Comparison of ENCODE assay signal across 20 cellular contexts in the genomic region with DNA sequence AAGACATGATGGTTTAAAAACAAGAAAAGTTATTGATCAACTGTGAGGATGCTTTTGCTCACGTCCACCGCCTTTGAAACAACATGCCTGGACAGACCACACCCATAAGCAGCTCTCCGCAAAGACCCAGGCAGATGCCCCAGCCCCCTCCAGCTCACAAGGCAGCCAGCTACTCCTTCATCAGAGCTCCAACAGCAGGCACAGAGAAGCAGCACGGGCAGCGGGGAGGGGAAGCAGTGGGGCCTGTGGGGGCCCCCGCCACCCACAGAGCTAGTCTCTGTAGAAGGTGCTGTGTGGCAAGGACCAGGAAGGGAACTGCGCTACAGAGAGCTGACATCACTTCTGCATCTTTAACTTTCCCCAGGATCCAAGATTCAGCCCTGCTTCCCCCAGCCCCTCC. TPM values are rescaled to one million over a fixed set of nuclear protein-coding genes. Genes with fewer than 3 reads are reported as not detected.
A peak's percentile ranks its signal among the peaks of the same experiment; 100 is the strongest.
DNase-seq lines count a peak whose midpoint lies in the region; ATAC-seq and TF ChIP-seq lines count a peak whose summit lies in the region.
"Had no signal": no experiment of that assay in that cellular context is flagged by ENCODE, and none has a peak within 500 bp of the region (broad histone marks: within the 10 kb centered on the region; RNA-seq: fewer than 3 reads in every experiment).

No MANE protein-coding gene starts in this region.

- H3K4me2 ChIP-seq in GM23338: peak overlapping the region; percentile 20; the same call in 1 of the 2 replicates

- H3K4me1 ChIP-seq in GM23338 (ENCODE audit: insufficient read depth): peaks cover 12% of the 10 kb centered on the region; the same call in 1 of the 2 replicates
- H3K4me1 ChIP-seq in HEK293 (ENCODE audit: control insufficient read depth, insufficient read depth, low read length): no peaks in the 10 kb centered on the region
- H3K4me1 ChIP-seq: Caco-2, HAP-1 had no signal

- H3K27me3 Mint-ChIP-seq in GM23338 (ENCODE audit: insufficient read depth, low read depth, poor library complexity): no peaks in the 10 kb centered on the region

- no peaks in the 10 kb centered on the region for H3K9me3 Mint-ChIP-seq in GM23338
- H3K9me3 Mint-ChIP-seq: CD8-positive, alpha-beta T cell had no signal

- no peak overlapping the region for H3K27ac Mint-ChIP-seq in GM23338
- H3K27ac Mint-ChIP-seq: CD4-positive, CD25-positive, alpha-beta regulatory T cell; CD8-positive, alpha-beta T cell had no signal

- no peaks in the 10 kb centered on the region for H3K36me3 ChIP-seq in GM23338 (ENCODE audit: insufficient read depth)
- no peaks in the 10 kb centered on the region for H3K36me3 ChIP-seq in HEK293 (ENCODE audit: control insufficient read depth in 2 of 2, insufficient read depth in 1 of 2, low read length in 2 of 2)
- H3K36me3 ChIP-seq: HAP-1 had no signal

- H3K36me3 Mint-ChIP-seq in GM23338 (ENCODE audit: low read depth): no peaks in the 10 kb centered on the region
- H3K36me3 Mint-ChIP-seq: CD4-positive, CD25-positive, alpha-beta regulatory T cell; CD8-positive, alpha-beta T cell had no signal

- H3K27ac ChIP-seq in GM23338 (ENCODE audit: low read depth) (no peak overlapping the region), HEK293 (ENCODE audit: extremely low read depth, low read depth, low read length) (no peak overlapping the region)
- H3K27ac ChIP-seq: GM23248 had no signal

- H3K79me2 ChIP-seq in GM23338 (replicated peaks; ENCODE audit: insufficient read depth): no peaks in the 10 kb centered on the region

- no peaks in the 10 kb centered on the region for H3K27me3 ChIP-seq in GM23338 (ENCODE audit: insufficient read depth)

- no peaks in the 10 kb centered on the region for H4K20me1 ChIP-seq in GM23338 (replicated peaks; ENCODE audit: insufficient read depth)

- H3K4me3 ChIP-seq in GM23338 (no peak overlapping the region), HEK293 (ENCODE audit: low read depth, low read length) (no peak overlapping the region)
- H3K4me3 ChIP-seq: GM12878, GM23248, HAP-1 had no signal

- POLR2A ChIA-PET in HEK293 (lab: Yijun Ruan, JAX): interaction anchor here (0.7 kb wide), 1 partner anchor 815 kb away, joined by 5 read pairs; no protein-coding TSS in a partner anchor

- ATAC-seq in GM23338: peak; percentile 82
- peak; percentile 51 for ATAC-seq in esophagus mucosa
- ATAC-seq: CD8-positive, alpha-beta T cell; GM12878 had no signal

- H2AFZ ChIP-seq in GM23338: 0 out of 2 replicates have a peak overlapping the region, but pooled peaks have one; percentile 86
- H2AFZ ChIP-seq: GM23248 had no signal

- TF ChIP-seq CTCF in GM23338 (conservative IDR thresholded peaks at IDR 0.05; ENCODE audit: low read depth in 2 of 2): no peak
- no peak for TF ChIP-seq CTCF in HEK293 (tag by site-specific recombination; IDR thresholded peaks at IDR 0.05)

- H3K9me3 ChIP-seq in HEK293 (ENCODE audit: control insufficient read depth, insufficient read depth, low read depth, low read length): no peaks in the 10 kb centered on the region
- H3K9me3 ChIP-seq: Caco-2, HAP-1 had no signal

- no peaks in the 10 kb centered on the region for H3F3A ChIP-seq in GM23338 (replicated peaks; ENCODE audit: low read depth)

- CTCF ChIA-PET in HEK293 (lab: Yijun Ruan, JAX): interaction anchor here (0.6 kb wide), 1 partner anchor 262 kb away, joined by 3 read pairs; no protein-coding TSS in a partner anchor

- H3K9me2 ChIP-seq in GM23338 (ENCODE audit: insufficient read depth): no peaks in the 10 kb centered on the region

- peaks cover 10% of the 10 kb centered on the region for H3K4me1 Mint-ChIP-seq in GM23338
- H3K4me1 Mint-ChIP-seq: CD4-positive, CD25-positive, alpha-beta regulatory T cell had no signal

- DNase-seq in GM23338 (ENCODE audit: low spot score): no peak
- no peak for DNase-seq in middle frontal gyrus (ENCODE audit: extremely low spot score, low spot score)
- no peak for DNase-seq in NOMO-1 (lab: John Stamatoyannopoulos, UW; ENCODE audit: unreplicated experiment in 2 of 2)
- DNase-seq in DMS153 treated with DMSO at 0.1 percent for 48 hours (lab: John Stamatoyannopoulos, UW; ENCODE audit: unreplicated experiment): no peak
- DNase-seq: C1 segment of cervical spinal cord; Caco-2; CD4-positive, CD25-positive, alpha-beta regulatory T cell; CD8-positive, alpha-beta T cell; DMS153; DMS79; EL; GDM1; GM23248 had no signal

- H3K4me3 Mint-ChIP-seq in GM23338: no peak overlapping the region
- H3K4me3 Mint-ChIP-seq: CD4-positive, CD25-positive, alpha-beta regulatory T cell; CD8-positive, alpha-beta T cell had no signal

TF ChIP-seq in GM23338, 12 proteins besides CTCF, POLR2A, EP300 and RAD21 (continues in another document):
- TF ChIP-seq, protein P1, sequence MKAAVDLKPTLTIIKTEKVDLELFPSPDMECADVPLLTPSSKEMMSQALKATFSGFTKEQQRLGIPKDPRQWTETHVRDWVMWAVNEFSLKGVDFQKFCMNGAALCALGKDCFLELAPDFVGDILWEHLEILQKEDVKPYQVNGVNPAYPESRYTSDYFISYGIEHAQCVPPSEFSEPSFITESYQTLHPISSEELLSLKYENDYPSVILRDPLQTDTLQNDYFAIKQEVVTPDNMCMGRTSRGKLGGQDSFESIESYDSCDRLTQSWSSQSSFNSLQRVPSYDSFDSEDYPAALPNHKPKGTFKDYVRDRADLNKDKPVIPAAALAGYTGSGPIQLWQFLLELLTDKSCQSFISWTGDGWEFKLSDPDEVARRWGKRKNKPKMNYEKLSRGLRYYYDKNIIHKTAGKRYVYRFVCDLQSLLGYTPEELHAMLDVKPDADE (IDR thresholded peaks at IDR 0.05): no peak

TF ChIP-seq in HEK293, 187 proteins besides CTCF, POLR2A, EP300 and RAD21:
- no peak for TF ChIP-seq ZNF121 (tag by site-specific recombination; IDR thresholded peaks at IDR 0.05)
- peak; percentile 28; the same call in 1 of the 2 replicates for TF ChIP-seq ZIC2 (tag by site-specific recombination; IDR thresholded peaks at IDR 0.05)

RNA-seq across cellular contexts. Expression of a gene that starts 10.0 kb away (rescaled TPM):
- total RNA-seq in GM23338 (2014; rRNA removed; shearing (Covaris generic)): 1.1 and 1.2 TPM in 2 replicates
- 0.97 and 1.1 TPM in 2 replicates for polyA plus RNA-seq in GM23338 (2016; fragmentation: Nextera tagmentation; extraction: Ambion mirVana)
- total RNA-seq in esophagus mucosa: 10.1 TPM
- total RNA-seq: A172; Caco-2; CD4-positive, CD25-positive, alpha-beta regulatory T cell; CD8-positive, alpha-beta T cell; GM23248; H4 had no signal
- polyA plus RNA-seq: BJ; CD4-positive, CD25-positive, alpha-beta regulatory T cell; GM23248 had no signal

RNA-seq across cellular contexts. Expression of a gene that starts 23.3 kb away (rescaled TPM):
- 15.5 and 17.9 TPM in 2 replicates for total RNA-seq in GM23338 (2014; rRNA removed; shearing (Covaris generic))
- polyA plus RNA-seq in GM23338 (2016; fragmentation: Nextera tagmentation; extraction: Ambion mirVana): 4.2 and 4.3 TPM in 2 replicates
- 8.7 TPM for total RNA-seq in esophagus mucosa
